12 cellular contexts compared by ENCODE assay signal in genomic region chr20:54004397-54004940, GRCh38.
DNase-seq lines count a peak whose midpoint lies in the region; ATAC-seq and TF ChIP-seq lines count a peak whose summit lies in the region.
"Had no signal": no experiment of that assay in that cellular context is flagged by ENCODE, and none has a peak within 500 bp of the region (broad histone marks: within the 10 kb centered on the region; RNA-seq: fewer than 3 reads in every experiment).

No MANE protein-coding gene starts in this region.

- H4K20me1 ChIP-seq in KMS-11 (ENCODE audit: insufficient read depth) (no peaks in the 10 kb centered on the region), smooth muscle cell (ENCODE audit: low read depth) (no peaks in the 10 kb centered on the region)

- intact Hi-C loops in Caco-2 (cut with micrococcal nuclease; ENCODE audit: unreplicated experiment) = no loop called here
- intact Hi-C loops in ascending aorta (cut with DNase I) = no loop called here

- peaks cover 15% of the 10 kb centered on the region for H3K9me3 ChIP-seq in Caco-2
- H3K9me3 ChIP-seq in ascending aorta = peaks cover 14 to 23% of the 10 kb centered on the region in 2 donors
- H3K9me3 ChIP-seq in smooth muscle cell (replicated peaks; ENCODE audit: low read depth) = no peaks in the 10 kb centered on the region

- H3K4me3 Mint-ChIP-seq in Caco-2 (ENCODE audit: unreplicated experiment) = no peak overlapping the region
- H3K4me3 Mint-ChIP-seq: activated naive CD4-positive, alpha-beta T cell treated with anti-CD3 and anti-CD28 coated beads, Interleukin-2, amount 50 U/mL, for 24 hours had no signal

- H3K79me2 ChIP-seq in KMS-11 (ENCODE audit: insufficient read depth, low read depth) = no peaks in the 10 kb centered on the region
- no peaks in the 10 kb centered on the region for H3K79me2 ChIP-seq in smooth muscle cell (ENCODE audit: low read depth)

- POLR2A ChIA-PET in Caco-2 (lab: Charles Lee) = no interaction called here

- H3K4me3 ChIP-seq in KMS-11 (IDR thresholded peaks at IDR 0.05; ENCODE audit: insufficient read depth, low read depth, low read length) (no peak overlapping the region), Caco-2 (ENCODE audit: low read depth, low read length) (no peak overlapping the region), ascending aorta (no peak overlapping the region), smooth muscle cell (no peak overlapping the region)
- H3K4me3 ChIP-seq: stomach had no signal

- no peaks in the 10 kb centered on the region for H3K27me3 ChIP-seq in KMS-11 (ENCODE audit: insufficient read depth, low read depth)
- peaks cover 1% of the 10 kb centered on the region for H3K27me3 ChIP-seq in Caco-2 (replicated peaks; ENCODE audit: control insufficient read depth, insufficient read depth, low read length)
- no peaks in the 10 kb centered on the region for H3K27me3 ChIP-seq in ascending aorta
- peaks cover 6% of the 10 kb centered on the region for H3K27me3 ChIP-seq in smooth muscle cell (ENCODE audit: low read depth)
- H3K27me3 ChIP-seq: stomach had no signal

- peak overlapping the region; percentile 35; the same call in 1 of the 2 replicates for H3K9ac ChIP-seq in KMS-11
- no peak overlapping the region for H3K9ac ChIP-seq in smooth muscle cell (ENCODE audit: low read depth)

- H3K9me3 Mint-ChIP-seq in Caco-2 (ENCODE audit: unreplicated experiment) = peaks cover 40% of the 10 kb centered on the region

- H3K4me1 ChIP-seq in KMS-11 (ENCODE audit: low read depth, poor library complexity, severe bottlenecking) = peaks cover 51% of the 10 kb centered on the region
- H3K4me1 ChIP-seq in Caco-2 = no peaks in the 10 kb centered on the region
- H3K4me1 ChIP-seq in ascending aorta = no peaks in the 10 kb centered on the region
- H3K4me1 ChIP-seq in smooth muscle cell (ENCODE audit: low read depth) = no peaks in the 10 kb centered on the region
- H3K4me1 ChIP-seq: stomach had no signal

- H3K27ac ChIP-seq in KMS-11 (peak overlapping the region; percentile 87), ascending aorta (no peak overlapping the region), smooth muscle cell (ENCODE audit: low read depth) (no peak overlapping the region)
- H3K27ac ChIP-seq: stomach had no signal

- peak; percentile 97 for ATAC-seq in GM18505 (IDR thresholded peaks at IDR 0.05; ENCODE audit: unreplicated experiment)
- peak; percentile 86 for ATAC-seq in GM19438 (IDR thresholded peaks at IDR 0.05; ENCODE audit: low read depth, unreplicated experiment)
- ATAC-seq in HG02938 (IDR thresholded peaks at IDR 0.05; ENCODE audit: unreplicated experiment) = peak; percentile 97

- CTCF ChIA-PET in Caco-2 (lab: Charles Lee) = no interaction called here

- H3K27me3 Mint-ChIP-seq in Caco-2 (ENCODE audit: insufficient read depth, unreplicated experiment) = peaks cover 9% of the 10 kb centered on the region

- DNase-seq in Caco-2 (no peak), ascending aorta (ENCODE audit: low spot score in 2 of 2) (no peak), smooth muscle cell (lab: John Stamatoyannopoulos, UW; ENCODE audit: unreplicated experiment) (no peak)
- DNase-seq in activated CD4-positive, alpha-beta T cell treated with anti-CD3 and anti-CD28 coated beads, Interleukin-2, amount 50 U/mL, for 1 hour = no peak
- DNase-seq: effector memory CD4-positive, alpha-beta T cell; NK-92 treated with Interleukin-12 subunit alpha and Interleukin-12 subunit beta, amount 100 ng/mL, for 24 hours; stomach had no signal

- no peaks in the 10 kb centered on the region for H3K4me1 Mint-ChIP-seq in Caco-2 (ENCODE audit: low read depth, unreplicated experiment)
- H3K4me1 Mint-ChIP-seq: activated naive CD4-positive, alpha-beta T cell treated with anti-CD3 and anti-CD28 coated beads, Interleukin-2, amount 50 U/mL, for 24 hours had no signal

- H3K36me3 Mint-ChIP-seq in Caco-2 (ENCODE audit: insufficient read depth, unreplicated experiment) = no peaks in the 10 kb centered on the region

- H3K36me3 ChIP-seq in KMS-11 (ENCODE audit: insufficient read depth) = no peaks in the 10 kb centered on the region
- no peaks in the 10 kb centered on the region for H3K36me3 ChIP-seq in Caco-2 (ENCODE audit: control insufficient read depth, insufficient read depth, low read length)
- H3K36me3 ChIP-seq in ascending aorta = no peaks in the 10 kb centered on the region
- no peaks in the 10 kb centered on the region for H3K36me3 ChIP-seq in smooth muscle cell (ENCODE audit: low read depth)
- H3K36me3 ChIP-seq: stomach had no signal

- TF ChIP-seq CTCF in KMS-11 (conservative IDR thresholded peaks at IDR 0.05; ENCODE audit: low read depth, low read length) (no peak), Caco-2 (IDR thresholded peaks at IDR 0.05; ENCODE audit: insufficient read depth in 1 of 2, low read depth in 1 of 2, low read length in 1 of 2, severe bottlenecking in 1 of 2, unreplicated experiment in 1 of 2) (no peak), ascending aorta (IDR thresholded peaks at IDR 0.05) (no peak), smooth muscle cell (IDR thresholded peaks at IDR 0.05; ENCODE audit: borderline replicate concordance, insufficient read depth, poor library complexity, severe bottlenecking) (no peak)

- H2AFZ ChIP-seq in KMS-11 (ENCODE audit: low read depth) (peak overlapping the region; percentile 4; the same call in 1 of the 2 replicates), smooth muscle cell (ENCODE audit: low read depth) (no peak overlapping the region)

- no peaks in the 10 kb centered on the region for H3F3A ChIP-seq in smooth muscle cell (ENCODE audit: low read depth)

- peak overlapping the region; percentile 89 for H3K4me2 ChIP-seq in KMS-11
- H3K4me2 ChIP-seq in smooth muscle cell = no peak overlapping the region

- BruUV-seq in Caco-2 (replicated peaks; lab: Mats Ljungman, UMichigan) = no TSS peak

- H3K27ac Mint-ChIP-seq in Caco-2 (ENCODE audit: unreplicated experiment) = no peak overlapping the region
- H3K27ac Mint-ChIP-seq: activated naive CD4-positive, alpha-beta T cell treated with anti-CD3 and anti-CD28 coated beads, Interleukin-2, amount 50 U/mL, for 24 hours had no signal

- no peak for TF ChIP-seq POLR2A in GM18505 (IDR thresholded peaks at IDR 0.05; ENCODE audit: borderline replicate concordance, extremely low read depth, insufficient read depth, insufficient read length)
